In the genomic region with DNA sequence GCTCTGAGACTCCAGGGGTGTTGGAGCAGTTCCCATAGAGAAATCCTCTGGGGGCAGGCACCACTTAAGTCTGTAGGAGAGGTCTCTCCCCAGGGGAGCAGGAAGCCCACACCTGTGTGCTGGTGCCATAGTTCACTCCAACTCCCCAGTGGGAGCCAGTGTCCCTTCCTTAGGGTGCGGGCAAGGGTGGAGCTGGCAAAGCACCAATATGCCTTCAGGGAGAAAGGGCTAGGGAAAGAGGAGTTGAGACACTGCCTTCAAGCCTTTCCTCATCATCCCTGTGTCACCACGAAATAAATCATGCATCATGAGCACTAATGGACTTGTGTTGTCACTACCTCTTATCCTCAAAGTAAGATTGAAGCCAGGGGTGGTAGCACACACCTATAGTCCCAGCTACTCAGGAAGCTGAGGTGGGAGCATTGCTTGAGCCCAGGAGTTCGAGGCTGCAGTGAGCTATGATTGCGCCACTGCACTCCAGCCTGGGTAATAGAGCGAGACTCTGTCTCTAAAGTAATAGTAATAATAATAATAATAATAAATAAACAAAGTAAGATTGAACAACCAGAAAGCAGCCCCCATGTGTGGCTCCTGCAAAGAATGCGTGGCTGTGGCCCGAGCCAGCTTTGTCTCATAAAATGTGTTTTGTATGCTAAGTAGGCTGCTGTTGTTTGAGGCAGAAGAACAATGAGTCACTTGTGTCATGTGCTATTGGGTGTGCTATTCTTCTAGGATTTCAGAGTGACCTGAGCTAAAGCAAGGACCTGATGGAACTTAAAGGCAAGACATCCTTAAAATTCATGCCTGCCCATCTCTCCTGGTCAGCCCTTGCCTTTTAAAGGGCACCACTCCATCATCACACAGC, we compare ENCODE assay signal across 7 cellular contexts. TPM values are rescaled to one million over a fixed set of nuclear protein-coding genes. Genes with fewer than 3 reads are reported as not detected.
DNase-seq lines count a peak whose midpoint lies in the region; ATAC-seq and TF ChIP-seq lines count a peak whose summit lies in the region.
"Had no signal": no experiment of that assay in that cellular context is flagged by ENCODE, and none has a peak within 500 bp of the region (broad histone marks: within the 10 kb centered on the region; RNA-seq: fewer than 3 reads in every experiment).

No MANE protein-coding gene starts in this region.

- TF ChIP-seq POLR2A in vagina (IDR thresholded peaks at IDR 0.05), result no peak

- peak; percentile 30 for DNase-seq in Right ventricle myocardium superior
- no peak for DNase-seq in Right ventricle myocardium inferior (ENCODE audit: missing footprints)
- DNase-seq in hepatic stellate cell (ENCODE audit: low spot score), result peak; percentile 43
- DNase-seq in vagina (ENCODE audit: extremely low spot score in 2 of 2), result no peak
- DNase-seq in Kasumi-1 (lab: John Stamatoyannopoulos, UW), result no peak
- no peak for DNase-seq in mucosa of gallbladder (ENCODE audit: low spot score)
- DNase-seq: NCI-H146 had no signal

- ATAC-seq in Right ventricle myocardium superior (ENCODE audit: poor library complexity) (peak; percentile 32), Right ventricle myocardium inferior (no peak)

- H3K27ac ChIP-seq in vagina, result peak overlapping the region; percentile 63

- H3K36me3 ChIP-seq in vagina, result no peaks in the 10 kb centered on the region

- intact Hi-C loops in Right ventricle myocardium superior (cut with DNase I) (no loop called here), Right ventricle myocardium inferior (cut with DNase I) (no loop called here), vagina (cut with DNase I) (no loop called here)

- no peaks in the 10 kb centered on the region for H3K9me3 ChIP-seq in vagina

- H3K27me3 ChIP-seq in vagina, result no peaks in the 10 kb centered on the region

- no peak for TF ChIP-seq CTCF in vagina (IDR thresholded peaks at IDR 0.05)

- peaks cover 20% of the 10 kb centered on the region for H3K4me1 ChIP-seq in vagina

- H3K4me3 ChIP-seq in vagina, result no peak overlapping the region

RNA-seq across cellular contexts. Expression of a gene that starts 6.7 kb away (rescaled TPM):
- 18.5 TPM for total RNA-seq in Right ventricle myocardium superior
- 22.2 TPM for total RNA-seq in Right ventricle myocardium inferior
- total RNA-seq in vagina, result 36.1 TPM
- total RNA-seq in mucosa of gallbladder, result 23.3 TPM

RNA-seq across cellular contexts. Expression of a gene that starts 8.7 kb away (rescaled TPM):
- total RNA-seq in Right ventricle myocardium superior, result not detected
- not detected for total RNA-seq in Right ventricle myocardium inferior
- total RNA-seq in vagina, result 2.2 TPM
- 47.9 TPM for total RNA-seq in mucosa of gallbladder

RNA-seq across cellular contexts. Expression of a gene that starts 24.3 kb away (rescaled TPM):
- total RNA-seq in Right ventricle myocardium superior (not detected), Right ventricle myocardium inferior (not detected), vagina (1.2 TPM), mucosa of gallbladder (75.9 TPM)

RNA-seq across cellular contexts. Expression of a gene that starts 43.5 kb away (rescaled TPM):
- total RNA-seq in Right ventricle myocardium superior, result 0.40 TPM
- total RNA-seq in Right ventricle myocardium inferior, result 0.73 TPM
- not detected for total RNA-seq in vagina
- not detected for total RNA-seq in mucosa of gallbladder

Comparison
In these comparisons a context has a peak if more than half of its experiments do, and no peak if none do; other contexts are left out.
1. DNase-seq: peak in Right ventricle myocardium superior (single experiment) and hepatic stellate cell (single experiment); none in Right ventricle myocardium inferior (single experiment), vagina (0 of 2), Kasumi-1 (0 of 2) and mucosa of gallbladder (single experiment).
2. RNA of a gene that starts 8.7 kb away (total RNA-seq): 47.9 TPM in mucosa of gallbladder (single experiment); 2.2 TPM in vagina (single experiment), not detected in Right ventricle myocardium superior (single experiment) and not detected in Right ventricle myocardium inferior (single experiment); every median in the first group is over 10 times any median in the second.
3. RNA of a gene that starts 24.3 kb away (total RNA-seq): 75.9 TPM in mucosa of gallbladder (single experiment); 1.2 TPM in vagina (single experiment), not detected in Right ventricle myocardium inferior (single experiment) and not detected in Right ventricle myocardium superior (single experiment); every median in the first group is over 10 times any median in the second.